ENCODE assay signal across 12 cellular contexts in genomic region chr10:3906511-3907111, GRCh38.
DNase-seq lines count a peak whose midpoint lies in the region; ATAC-seq, FAIRE-seq and TF ChIP-seq lines count a peak whose summit lies in the region.
"Had no signal": no experiment of that assay in that cellular context is flagged by ENCODE, and none has a peak within 500 bp of the region (broad histone marks: within the 10 kb centered on the region; RNA-seq: fewer than 3 reads in every experiment).

No MANE protein-coding gene starts in this region.

- peak; percentile 33 for DNase-seq in HT-29 (ENCODE audit: low spot score)
- DNase-seq in astrocyte of the hippocampus (ENCODE audit: low read depth, low spot score), result peak; percentile 91
- no peak for DNase-seq in left lung
- DNase-seq in GM12891 (ENCODE audit: insufficient read length, low spot score), result no peak
- DNase-seq in NCI-H226, result no peak
- no peak for DNase-seq in islet precursor cell
- DNase-seq: activated gamma-delta T cell, Calu3, MM.1S had no signal

- no peaks in the 10 kb centered on the region for H3K27me3 ChIP-seq in left lung
- no peaks in the 10 kb centered on the region for H3K27me3 ChIP-seq in skeletal muscle tissue (ENCODE audit: control insufficient read depth in 3 of 3, insufficient read depth in 3 of 3, low read length in 3 of 3)

- no peak overlapping the region for H3K9ac ChIP-seq in skeletal muscle tissue (ENCODE audit: low read depth in 1 of 3, low read length in 3 of 3)

- TF ChIP-seq POLR2A in GM12891 (IDR thresholded peaks at IDR 0.05; ENCODE audit: low read depth, low read length), result no peak

- FAIRE-seq in GM12891 (lab: Jason Lieb, UNC), result no peak

- TF ChIP-seq CTCF in left lung (IDR thresholded peaks at IDR 0.05), result no peak

- peak; percentile 21 for ATAC-seq in left lung
- no peak for ATAC-seq in GM19023 (IDR thresholded peaks at IDR 0.05; ENCODE audit: unreplicated experiment)
- ATAC-seq: activated CD4-positive, CD25-positive, alpha-beta regulatory T cell treated with anti-CD3 and anti-CD28 coated beads, Interleukin-2, amount 50 U/mL, for 24 hours had no signal

- H3K4me1 ChIP-seq in left lung (peaks cover 5 to 21% of the 10 kb centered on the region in 2 donors), skeletal muscle tissue (ENCODE audit: control insufficient read depth in 3 of 3, insufficient read depth in 3 of 3, low read length in 3 of 3) (peaks cover 11 to 18% (median 18%) of the 10 kb centered on the region in 3 donors)

- no peaks in the 10 kb centered on the region for H3K36me3 ChIP-seq in left lung
- no peaks in the 10 kb centered on the region for H3K36me3 ChIP-seq in skeletal muscle tissue (ENCODE audit: control insufficient read depth in 3 of 3, insufficient read depth in 3 of 3, low read length in 3 of 3)

- peak overlapping the region; percentile 24 to 39 for H3K27ac ChIP-seq in left lung
- H3K27ac ChIP-seq in skeletal muscle tissue (ENCODE audit: low read depth, low read length), result peak overlapping the region; percentile 55

- intact Hi-C loops in left lung (cut with DNase I), result no loop called here

- H3K4me3 ChIP-seq in left lung, result no peak overlapping the region
- no peak overlapping the region for H3K4me3 ChIP-seq in skeletal muscle tissue (ENCODE audit: low read length in 3 of 3)

- H3K9me3 ChIP-seq in left lung, result no peaks in the 10 kb centered on the region
- H3K9me3 ChIP-seq in skeletal muscle tissue (ENCODE audit: control insufficient read depth in 3 of 3, low read length in 3 of 3), result no peaks in the 10 kb centered on the region

TF ChIP-seq in GM12891, 5 proteins besides CTCF, POLR2A, EP300 and RAD21:
- TF ChIP-seq POLR2AphosphoS5 (IDR thresholded peaks at IDR 0.05; ENCODE audit: low read depth, low read length) (no peak), SPI1 (IDR thresholded peaks at IDR 0.05; ENCODE audit: low read depth, low read length) (no peak), PAX5 (IDR thresholded peaks at IDR 0.05; ENCODE audit: insufficient read depth, low read length, severe bottlenecking) (no peak), TAF1 (IDR thresholded peaks at IDR 0.05; ENCODE audit: low read depth, low read length) (no peak), POU2F2 (IDR thresholded peaks at IDR 0.05; ENCODE audit: low read depth, low read length) (no peak)

Comparison
In these comparisons a context has a peak if more than half of its experiments do, and no peak if none do; other contexts are left out.
1. DNase-seq: peak in HT-29 (single experiment) and astrocyte of the hippocampus (single experiment); none in left lung (0 of 2), GM12891 (single experiment), NCI-H226 (single experiment) and islet precursor cell (single experiment).